ENCODE assay signal across 15 cellular contexts in genomic region chr1:177561436-177561835, GRCh38.
"Had no signal": no experiment of that assay in that cellular context is flagged by ENCODE, and none has a peak within 500 bp of the region (broad histone marks: within the 10 kb centered on the region; RNA-seq: fewer than 3 reads in every experiment).

No MANE protein-coding gene starts in this region.

- H3K27ac ChIP-seq: adrenal gland, heart left ventricle, left lung, right atrium auricular region, skin epidermis, tibial nerve, vagina, WERI-Rb-1 had no signal

- H3K4me1 ChIP-seq: adrenal gland, heart left ventricle, left lung, right atrium auricular region, tibial nerve, vagina had no signal

- ATAC-seq: activated CD4-positive, alpha-beta T cell treated with anti-CD3 and anti-CD28 coated beads for 36 hours; activated CD8-positive, alpha-beta T cell treated with anti-CD3 and anti-CD28 coated beads, Interleukin-2, amount 10 ng/mL, durations not matched to agents 7 days and 5 days; heart left ventricle; left lung; natural killer cell treated with Interleukin-12 subunit alpha and Interleukin-12 subunit beta and Interleukin-15 and Interleukin-18, amount 100 ng/mL, for 72 hours had no signal

- DNase-seq: activated CD4-positive, alpha-beta T cell treated with anti-CD3 and anti-CD28 coated beads for 36 hours; activated CD8-positive, alpha-beta memory T cell treated with anti-CD3 and anti-CD28 coated beads, Interleukin-2, amount 50 U/mL, for 48 hours; activated CD8-positive, alpha-beta T cell treated with anti-CD3 and anti-CD28 coated beads, Interleukin-2, amount 10 ng/mL, durations not matched to agents 7 days and 5 days; activated naive CD4-positive, alpha-beta T cell treated with anti-CD3 and anti-CD28 coated beads for 36 hours; adrenal gland; foreskin melanocyte; heart left ventricle; left lung; nucleus accumbens; WERI-Rb-1 had no signal

- H3K9me3 ChIP-seq: adrenal gland, vagina had no signal

- H3K36me3 ChIP-seq: adrenal gland, heart left ventricle, left lung, right atrium auricular region, tibial nerve, vagina, WERI-Rb-1 had no signal

- H3K4me3 ChIP-seq: adrenal gland, heart left ventricle, left lung, right atrium auricular region, skin epidermis, tibial nerve, vagina had no signal

- H3K27me3 ChIP-seq: adrenal gland, left lung, right atrium auricular region, tibial nerve, vagina had no signal
